ENCODE assay signal across 2 cellular contexts in the genomic region with DNA sequence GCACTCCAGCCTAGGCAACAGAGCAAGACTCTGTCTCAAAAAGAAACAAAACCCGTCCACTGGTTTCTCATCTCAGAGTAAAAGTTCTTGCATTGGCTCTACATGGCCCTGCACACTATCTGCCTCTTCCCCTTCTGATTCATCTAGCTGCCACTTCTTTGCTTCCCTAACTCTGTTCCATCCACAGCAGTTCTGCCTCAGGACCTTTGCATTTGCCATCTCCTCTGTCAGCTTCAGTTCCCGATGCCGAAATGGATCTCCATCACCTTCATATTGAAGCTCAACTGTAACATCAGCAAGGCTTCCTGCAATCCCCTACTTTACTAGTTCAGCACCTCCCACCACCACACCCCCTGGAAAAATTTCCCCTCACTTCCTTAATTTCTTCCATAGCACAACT.
TF ChIP-seq lines count a peak whose summit lies in the region.

No MANE protein-coding gene starts in this region.

TF ChIP-seq in endothelial cell of umbilical vein, 7 proteins besides CTCF, POLR2A, EP300 and RAD21:
- TF ChIP-seq, protein P1, sequence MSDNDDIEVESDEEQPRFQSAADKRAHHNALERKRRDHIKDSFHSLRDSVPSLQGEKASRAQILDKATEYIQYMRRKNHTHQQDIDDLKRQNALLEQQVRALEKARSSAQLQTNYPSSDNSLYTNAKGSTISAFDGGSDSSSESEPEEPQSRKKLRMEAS (IDR thresholded peaks at IDR 0.05; ENCODE audit: insufficient read depth, insufficient read length): no peak
- TF ChIP-seq POLR2AphosphoS5 (IDR thresholded peaks at IDR 0.05; ENCODE audit: insufficient read depth, low read depth, low read length): no peak

TF ChIP-seq in SK-N-SH treated with all-trans-retinoic acid at 6 μM for 48 hours, 23 proteins besides CTCF, POLR2A, EP300 and RAD21:
- no peak for TF ChIP-seq SNAI2 (CRISPR knock-in tag; IDR thresholded peaks at IDR 0.05)
- no peak for TF ChIP-seq OSR1 (CRISPR knock-in tag; IDR thresholded peaks at IDR 0.05)
